16 cellular contexts compared by ENCODE assay signal in genomic region chr7:6401536-6401935, GRCh38.
"Had no signal": no experiment of that assay in that cellular context is flagged by ENCODE, and none has a peak within 500 bp of the region (broad histone marks: within the 10 kb centered on the region; RNA-seq: fewer than 3 reads in every experiment).

No MANE protein-coding gene starts in this region.

- H3K27me3 ChIP-seq: cardiac muscle cell, colonic mucosa, heart left ventricle, right atrium auricular region, tibial nerve had no signal

- H3K27ac Mint-ChIP-seq: activated naive CD4-positive, alpha-beta T cell treated with anti-CD3 and anti-CD28 coated beads, Interleukin-2, amount 10 ng/mL, durations not matched to agents 7 days and 5 days; activated T-helper 2 cell treated with anti-CD3 and anti-CD28 coated beads, Interferon-gamma antibody, Interleukin-2, Interleukin-4, amounts not matched to agents 10 μg/mL and 5 μg/mL and 100 μg/mL, durations not matched to agents 14 hours and 24 hours and 36 hours had no signal

- H3K27me3 Mint-ChIP-seq: activated naive CD4-positive, alpha-beta T cell treated with anti-CD3 and anti-CD28 coated beads, Interleukin-2, amount 10 ng/mL, durations not matched to agents 7 days and 5 days had no signal

- H3K4me3 ChIP-seq: cardiac muscle cell, colonic mucosa, heart left ventricle, right atrium auricular region, tibial nerve had no signal

- H3K9me3 Mint-ChIP-seq: activated naive CD4-positive, alpha-beta T cell treated with anti-CD3 and anti-CD28 coated beads, Interleukin-2, amount 10 ng/mL, durations not matched to agents 7 days and 5 days; activated T-helper 2 cell treated with anti-CD3 and anti-CD28 coated beads, Interferon-gamma antibody, Interleukin-2, Interleukin-4, amounts not matched to agents 10 μg/mL and 5 μg/mL and 100 μg/mL, durations not matched to agents 14 hours and 24 hours and 36 hours; immature natural killer cell had no signal

- H3K4me1 ChIP-seq: colonic mucosa had no signal

- H3K4me3 Mint-ChIP-seq: activated naive CD4-positive, alpha-beta T cell treated with anti-CD3 and anti-CD28 coated beads, Interleukin-2, amount 10 ng/mL, durations not matched to agents 7 days and 5 days; immature natural killer cell had no signal

- H3K27ac ChIP-seq: cardiac muscle cell, colonic mucosa, right atrium auricular region, tibial nerve had no signal

- H3K9me3 ChIP-seq: colonic mucosa, heart left ventricle, right atrium auricular region, tibial nerve had no signal

- DNase-seq: activated CD4-positive, alpha-beta T cell treated with anti-CD3 and anti-CD28 coated beads for 4 hours; activated CD8-positive, alpha-beta memory T cell treated with anti-CD3 and anti-CD28 coated beads for 24 hours; activated naive CD4-positive, alpha-beta T cell treated with anti-CD3 and anti-CD28 coated beads, Interleukin-2, amount 10 ng/mL, durations not matched to agents 7 days and 5 days; colonic mucosa; effector CD4-positive, alpha-beta T cell; foreskin melanocyte; heart left ventricle; immature natural killer cell; stimulated activated CD4-positive, alpha-beta T cell treated with anti-CD3 and anti-CD28 coated beads, Interleukin-15, amount 100 ng/mL, for 24 hours; stimulated activated CD4-positive, alpha-beta T cell treated with anti-CD3 and anti-CD28 coated beads, Interleukin-4, amount 100 ng/mL, for 24 hours; stimulated activated naive CD4-positive, alpha-beta T cell; T-helper 2 cell had no signal
